Comparison of ENCODE assay signal across 8 cellular contexts in the genomic region with DNA sequence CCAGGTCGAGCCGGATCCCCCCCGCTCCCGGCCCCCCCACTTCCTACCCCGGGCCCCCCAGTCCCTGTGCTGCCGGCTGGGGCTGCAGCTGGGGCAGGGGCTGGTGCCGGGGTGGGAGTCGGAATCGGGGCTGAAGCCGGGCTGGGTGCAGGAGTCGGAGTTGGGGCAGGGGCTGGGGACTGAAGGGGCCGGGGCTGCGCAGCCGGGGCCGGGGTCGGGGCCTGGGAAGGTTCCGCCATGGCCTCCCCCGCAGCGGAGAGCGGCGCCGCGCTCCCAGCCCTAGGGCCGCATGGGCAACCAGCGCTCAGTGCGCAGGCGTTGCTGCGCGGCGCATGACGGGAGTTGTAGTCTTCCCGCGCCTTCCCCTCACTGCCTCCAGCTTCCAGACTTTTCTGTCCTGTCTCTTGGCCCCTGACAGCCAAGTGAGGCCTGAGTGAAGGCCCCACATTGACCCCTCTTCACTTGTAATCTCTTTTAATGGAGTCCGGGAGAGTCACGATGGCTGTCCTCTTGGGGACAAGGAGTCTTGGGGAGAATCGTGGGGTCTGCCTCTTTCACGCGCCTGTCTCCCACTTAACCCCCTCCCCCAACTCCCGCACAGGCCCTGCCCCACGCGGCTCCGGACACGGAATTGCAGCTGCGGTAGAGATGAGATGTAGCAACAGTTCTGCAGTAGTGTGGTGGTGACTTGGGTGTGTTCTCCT. TPM values are rescaled to one million over a fixed set of nuclear protein-coding genes. Genes with fewer than 3 reads are reported as not detected.
DNase-seq lines count a peak whose midpoint lies in the region; ATAC-seq and TF ChIP-seq lines count a peak whose summit lies in the region.

A gene (minus strand): TSS at position 302 of the 704 bp plus-strand sequence. CDS start 63 bp downstream, at position 239.

- peak within 1 kb of the TSS; percentile 83 for H3K4me3 Mint-ChIP-seq in neural crest cell

- H3K27ac ChIP-seq in SJSA1, result no peak within 1 kb of the TSS
- no peak within 1 kb of the TSS for H3K27ac ChIP-seq in foreskin keratinocyte
- H3K27ac ChIP-seq in stomach, result peak within 1 kb of the TSS; percentile 48 to 86 (median 58)

- H3K36me3 ChIP-seq in BJ (ENCODE audit: control insufficient read depth, insufficient read depth, low read length) (peaks cover 10% of the 10 kb centered on the region), SJSA1 (peaks cover 47% of the 10 kb centered on the region), stomach (peaks cover 17 to 45% (median 44%) of the 10 kb centered on the region in 4 donors)

- peaks cover 21% of the 10 kb centered on the region for H3K4me1 Mint-ChIP-seq in neural crest cell

- peak within 1 kb of the TSS; percentile 88 for H3K27ac Mint-ChIP-seq in neural crest cell (ENCODE audit: unreplicated experiment)

- TF ChIP-seq EP300 in Ishikawa (IDR thresholded peaks at IDR 0.05; ENCODE audit: borderline replicate concordance) (no peak), stomach (IDR thresholded peaks at IDR 0.05) (no peak)

- no peak for TF ChIP-seq CTCF in BJ (IDR thresholded peaks at IDR 0.05; ENCODE audit: insufficient read depth, low read depth, low read length)
- TF ChIP-seq CTCF in foreskin keratinocyte (conservative IDR thresholded peaks at IDR 0.05), result no peak
- TF ChIP-seq CTCF in neural crest cell (conservative IDR thresholded peaks at IDR 0.05), result no peak
- no peak for TF ChIP-seq CTCF in stomach (IDR thresholded peaks at IDR 0.05)

- no peaks in the 10 kb centered on the region for H3K27me3 Mint-ChIP-seq in neural crest cell (ENCODE audit: low read depth)

- CTCF ChIA-PET in BJ (lab: Yijun Ruan, JAX), result interaction anchor here (0.6 to 11.1 kb wide), 12 partner anchors 9 to 406 kb away, joined by 3 to 163 read pairs (median 4); a partner anchor contains a TSS

- H3K36me3 Mint-ChIP-seq in neural crest cell (ENCODE audit: low read depth), result peaks cover 6% of the 10 kb centered on the region

- no peaks in the 10 kb centered on the region for H3K9me3 Mint-ChIP-seq in neural crest cell

- H3K4me1 ChIP-seq in SJSA1 (replicated peaks) (peaks cover 10% of the 10 kb centered on the region), foreskin keratinocyte (peaks cover 8% of the 10 kb centered on the region), stomach (peaks cover 21 to 52% (median 38%) of the 10 kb centered on the region in 4 donors)

- TF ChIP-seq RAD21 in Ishikawa (IDR thresholded peaks at IDR 0.05; ENCODE audit: low read depth), result no peak

- POLR2A ChIA-PET in BJ (lab: Charles Lee), result no interaction called here

- intact Hi-C loops in stomach (cut with DNase I; ENCODE audit: low total_unique reads), result no loop called here

- TF ChIP-seq POLR2A in stomach (IDR thresholded peaks at IDR 0.05), result peak in 1 of 4 donors; percentile 9

- DNase-seq in BJ (ENCODE audit: low read depth), result no peak
- peak; percentile 93 for DNase-seq in GM19238 (ENCODE audit: insufficient read length, low spot score)
- peak; percentile 48 to 77 for DNase-seq in SJSA1 (ENCODE audit: low read depth in 1 of 2, low spot score in 2 of 2)
- DNase-seq in activated gamma-delta T cell treated with Interleukin-2 at 50 U/mL for 16 hours, result peak; percentile 70
- DNase-seq in foreskin keratinocyte, result peak in 1 of 2 donors; percentile 58
- DNase-seq in neural crest cell (ENCODE audit: low read depth, low spot score), result peak; percentile 63
- DNase-seq in stomach, result peak; percentile 84

- H3K4me3 ChIP-seq in BJ (ENCODE audit: low read depth, low read length), result peak within 1 kb of the TSS; percentile 69
- peak within 1 kb of the TSS; percentile 40 for H3K4me3 ChIP-seq in SJSA1
- peak within 1 kb of the TSS; percentile 67 to 95 (median 93) for H3K4me3 ChIP-seq in stomach

- peak; percentile 73 for ATAC-seq in foreskin keratinocyte

- no peaks in the 10 kb centered on the region for H3K27me3 ChIP-seq in BJ (ENCODE audit: control insufficient read depth, insufficient read depth, low read length)
- H3K27me3 ChIP-seq in SJSA1 (replicated peaks), result no peaks in the 10 kb centered on the region
- no peaks in the 10 kb centered on the region for H3K27me3 ChIP-seq in foreskin keratinocyte
- H3K27me3 ChIP-seq in stomach, result no peaks in the 10 kb centered on the region

- H3K9me3 ChIP-seq in SJSA1 (replicated peaks) (no peaks in the 10 kb centered on the region), stomach (no peaks in the 10 kb centered on the region)

- 7 to 14% (median 9%) methylated on average over 20 to 44 of the region's 44 CpGs for WGBS in stomach, 5 donors

TF ChIP-seq in Ishikawa, 13 proteins besides CTCF, POLR2A, EP300 and RAD21:
- TF ChIP-seq FOXM1 (IDR thresholded peaks at IDR 0.05; ENCODE audit: borderline replicate concordance, low read depth) (no peak), TCF12 (IDR thresholded peaks at IDR 0.05; ENCODE audit: low read depth) (no peak), CEBPB (IDR thresholded peaks at IDR 0.05) (no peak), TEAD4 (IDR thresholded peaks at IDR 0.05) (0 out of 2 replicates have a peak, but pooled peaks have one; percentile 10), ZBTB7A (IDR thresholded peaks at IDR 0.05; ENCODE audit: low read depth) (no peak), CREB1 (IDR thresholded peaks at IDR 0.05; ENCODE audit: low read depth) (no peak), NFIC (IDR thresholded peaks at IDR 0.05) (no peak), TAF1 (IDR thresholded peaks at IDR 0.05; ENCODE audit: low read depth) (peak; percentile 66; the same call in 1 of the 2 replicates), EGR1 (IDR thresholded peaks at IDR 0.05) (0 out of 2 replicates have a peak, but pooled peaks have one; percentile 18), YY1 (IDR thresholded peaks at IDR 0.05; ENCODE audit: low read depth) (peak; percentile 79; the same call in 1 of the 2 replicates)
- TF ChIP-seq, protein P1, sequence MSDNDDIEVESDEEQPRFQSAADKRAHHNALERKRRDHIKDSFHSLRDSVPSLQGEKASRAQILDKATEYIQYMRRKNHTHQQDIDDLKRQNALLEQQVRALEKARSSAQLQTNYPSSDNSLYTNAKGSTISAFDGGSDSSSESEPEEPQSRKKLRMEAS (IDR thresholded peaks at IDR 0.05), result peak; percentile 90
- TF ChIP-seq, protein P2, sequence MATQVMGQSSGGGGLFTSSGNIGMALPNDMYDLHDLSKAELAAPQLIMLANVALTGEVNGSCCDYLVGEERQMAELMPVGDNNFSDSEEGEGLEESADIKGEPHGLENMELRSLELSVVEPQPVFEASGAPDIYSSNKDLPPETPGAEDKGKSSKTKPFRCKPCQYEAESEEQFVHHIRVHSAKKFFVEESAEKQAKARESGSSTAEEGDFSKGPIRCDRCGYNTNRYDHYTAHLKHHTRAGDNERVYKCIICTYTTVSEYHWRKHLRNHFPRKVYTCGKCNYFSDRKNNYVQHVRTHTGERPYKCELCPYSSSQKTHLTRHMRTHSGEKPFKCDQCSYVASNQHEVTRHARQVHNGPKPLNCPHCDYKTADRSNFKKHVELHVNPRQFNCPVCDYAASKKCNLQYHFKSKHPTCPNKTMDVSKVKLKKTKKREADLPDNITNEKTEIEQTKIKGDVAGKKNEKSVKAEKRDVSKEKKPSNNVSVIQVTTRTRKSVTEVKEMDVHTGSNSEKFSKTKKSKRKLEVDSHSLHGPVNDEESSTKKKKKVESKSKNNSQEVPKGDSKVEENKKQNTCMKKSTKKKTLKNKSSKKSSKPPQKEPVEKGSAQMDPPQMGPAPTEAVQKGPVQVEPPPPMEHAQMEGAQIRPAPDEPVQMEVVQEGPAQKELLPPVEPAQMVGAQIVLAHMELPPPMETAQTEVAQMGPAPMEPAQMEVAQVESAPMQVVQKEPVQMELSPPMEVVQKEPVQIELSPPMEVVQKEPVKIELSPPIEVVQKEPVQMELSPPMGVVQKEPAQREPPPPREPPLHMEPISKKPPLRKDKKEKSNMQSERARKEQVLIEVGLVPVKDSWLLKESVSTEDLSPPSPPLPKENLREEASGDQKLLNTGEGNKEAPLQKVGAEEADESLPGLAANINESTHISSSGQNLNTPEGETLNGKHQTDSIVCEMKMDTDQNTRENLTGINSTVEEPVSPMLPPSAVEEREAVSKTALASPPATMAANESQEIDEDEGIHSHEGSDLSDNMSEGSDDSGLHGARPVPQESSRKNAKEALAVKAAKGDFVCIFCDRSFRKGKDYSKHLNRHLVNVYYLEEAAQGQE (IDR thresholded peaks at IDR 0.05; ENCODE audit: low read depth), result no peak
- TF ChIP-seq, protein P3, sequence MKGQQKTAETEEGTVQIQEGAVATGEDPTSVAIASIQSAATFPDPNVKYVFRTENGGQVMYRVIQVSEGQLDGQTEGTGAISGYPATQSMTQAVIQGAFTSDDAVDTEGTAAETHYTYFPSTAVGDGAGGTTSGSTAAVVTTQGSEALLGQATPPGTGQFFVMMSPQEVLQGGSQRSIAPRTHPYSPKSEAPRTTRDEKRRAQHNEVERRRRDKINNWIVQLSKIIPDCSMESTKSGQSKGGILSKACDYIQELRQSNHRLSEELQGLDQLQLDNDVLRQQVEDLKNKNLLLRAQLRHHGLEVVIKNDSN (IDR thresholded peaks at IDR 0.05), result no peak

RNA-seq across cellular contexts. Expression of the gene that starts here (rescaled TPM):
- polyA plus RNA-seq in BJ (2011; rRNA removed), result 18.2 and 25.2 TPM in 2 replicates
- polyA minus RNA-seq in BJ (2011; rRNA and poly(A)+ RNA removed), result 9.2 and 12.8 TPM in 2 replicates
- total RNA-seq in SJSA1 (2014; rRNA removed; shearing (Covaris generic)), result 7.5 and 12.8 TPM in 2 replicates
- total RNA-seq in foreskin keratinocyte, result 31.6 and 35.0 TPM in 2 replicates
- 36.5 and 39.4 TPM in 2 replicates for polyA plus RNA-seq in foreskin keratinocyte
- 41.9 and 43.6 TPM in 2 replicates for total RNA-seq in neural crest cell
- 100 to 1,000 TPM in 1 of 5 donors, 10 to 100 TPM in 4; 10.1 to 114 (median 74.7) TPM for total RNA-seq in stomach
- 10 to 100 TPM; 25.0 to 90.2 (median 29.3) TPM for polyA plus RNA-seq in stomach

Comparison
In these comparisons a context has a peak if more than half of its experiments do, and no peak if none do; other contexts are left out.
1. H3K4me3 ChIP-seq: peak in every context shown above with its lines; median percentile 93 in stomach; 69 in BJ; 40 in SJSA1.
2. H3K27ac ChIP-seq: peak in stomach (5 of 5); none in SJSA1 (single experiment) and foreskin keratinocyte (single experiment).